In the genomic region with DNA sequence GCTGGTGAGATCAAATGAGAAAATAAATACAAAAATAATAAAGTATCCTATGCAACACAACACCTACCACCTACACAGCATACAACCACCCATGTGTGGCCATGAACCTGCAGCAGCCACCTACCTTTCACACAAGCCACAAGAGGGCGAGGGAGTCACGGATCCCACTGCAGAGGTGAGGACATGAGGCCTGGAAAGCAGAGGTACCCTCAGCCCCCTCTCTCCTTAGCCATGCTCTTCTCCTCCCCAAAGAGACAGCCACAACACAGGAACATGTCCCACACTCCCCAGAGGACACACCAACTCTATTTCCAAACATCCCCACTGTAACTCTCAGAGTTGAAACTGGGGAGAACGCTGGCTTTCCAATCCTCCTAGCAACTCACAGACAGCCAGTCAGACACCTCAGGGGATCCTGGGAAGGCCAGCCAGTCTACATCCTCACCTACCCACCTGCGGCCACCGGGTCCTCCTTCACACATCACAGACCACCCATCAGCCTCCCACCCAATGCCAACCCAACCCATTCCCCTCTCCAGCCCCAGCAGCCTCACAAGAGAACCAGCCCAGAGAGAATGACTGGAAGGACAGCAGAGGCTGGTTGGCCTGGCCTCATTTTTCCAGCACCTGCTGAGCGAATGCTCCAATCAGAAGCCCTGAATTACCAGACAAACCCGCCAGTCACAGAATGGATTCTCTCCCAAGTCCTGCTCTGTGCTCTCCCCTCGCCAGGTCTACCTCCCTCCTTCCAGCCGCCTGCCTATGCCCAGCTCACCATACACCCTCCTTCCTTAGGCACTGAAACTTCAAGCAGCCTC, we compare ENCODE assay signal across 2 cellular contexts.
TF ChIP-seq lines count a peak whose summit lies in the region.

No MANE protein-coding gene starts in this region.

TF ChIP-seq in HEK293, 187 proteins besides CTCF, POLR2A, EP300 and RAD21:
- TF ChIP-seq, protein P1, sequence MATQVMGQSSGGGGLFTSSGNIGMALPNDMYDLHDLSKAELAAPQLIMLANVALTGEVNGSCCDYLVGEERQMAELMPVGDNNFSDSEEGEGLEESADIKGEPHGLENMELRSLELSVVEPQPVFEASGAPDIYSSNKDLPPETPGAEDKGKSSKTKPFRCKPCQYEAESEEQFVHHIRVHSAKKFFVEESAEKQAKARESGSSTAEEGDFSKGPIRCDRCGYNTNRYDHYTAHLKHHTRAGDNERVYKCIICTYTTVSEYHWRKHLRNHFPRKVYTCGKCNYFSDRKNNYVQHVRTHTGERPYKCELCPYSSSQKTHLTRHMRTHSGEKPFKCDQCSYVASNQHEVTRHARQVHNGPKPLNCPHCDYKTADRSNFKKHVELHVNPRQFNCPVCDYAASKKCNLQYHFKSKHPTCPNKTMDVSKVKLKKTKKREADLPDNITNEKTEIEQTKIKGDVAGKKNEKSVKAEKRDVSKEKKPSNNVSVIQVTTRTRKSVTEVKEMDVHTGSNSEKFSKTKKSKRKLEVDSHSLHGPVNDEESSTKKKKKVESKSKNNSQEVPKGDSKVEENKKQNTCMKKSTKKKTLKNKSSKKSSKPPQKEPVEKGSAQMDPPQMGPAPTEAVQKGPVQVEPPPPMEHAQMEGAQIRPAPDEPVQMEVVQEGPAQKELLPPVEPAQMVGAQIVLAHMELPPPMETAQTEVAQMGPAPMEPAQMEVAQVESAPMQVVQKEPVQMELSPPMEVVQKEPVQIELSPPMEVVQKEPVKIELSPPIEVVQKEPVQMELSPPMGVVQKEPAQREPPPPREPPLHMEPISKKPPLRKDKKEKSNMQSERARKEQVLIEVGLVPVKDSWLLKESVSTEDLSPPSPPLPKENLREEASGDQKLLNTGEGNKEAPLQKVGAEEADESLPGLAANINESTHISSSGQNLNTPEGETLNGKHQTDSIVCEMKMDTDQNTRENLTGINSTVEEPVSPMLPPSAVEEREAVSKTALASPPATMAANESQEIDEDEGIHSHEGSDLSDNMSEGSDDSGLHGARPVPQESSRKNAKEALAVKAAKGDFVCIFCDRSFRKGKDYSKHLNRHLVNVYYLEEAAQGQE (tag by site-specific recombination; IDR thresholded peaks at IDR 0.05), result no peak
- TF ChIP-seq EGR2 (tag by site-specific recombination; IDR thresholded peaks at IDR 0.05; ENCODE audit: low read depth), result peak; percentile 38
- TF ChIP-seq ZFHX2 (tag by site-specific recombination; conservative IDR thresholded peaks at IDR 0.05), result peak; percentile 56
- TF ChIP-seq ZNF426 (tag by site-specific recombination; IDR thresholded peaks at IDR 0.05), result no peak
- TF ChIP-seq ZNF10 (tag by site-specific recombination; IDR thresholded peaks at IDR 0.05), result peak; percentile 37; the same call in 1 of the 2 replicates
- no peak for TF ChIP-seq PRDM1 (tag by site-specific recombination; IDR thresholded peaks at IDR 0.05)
- peak; percentile 54; the same call in 1 of the 2 replicates for TF ChIP-seq ZNF449 (tag by site-specific recombination; IDR thresholded peaks at IDR 0.05)
- TF ChIP-seq ZNF114 (tag by site-specific recombination; IDR thresholded peaks at IDR 0.05), result no peak
TF ChIP-seq in HEK293: peak in this region for 4.

TF ChIP-seq in liver, 16 proteins besides CTCF, POLR2A, EP300 and RAD21 (continued from another document):
- TF ChIP-seq, protein P1 (IDR thresholded peaks at IDR 0.05), result no peak
- TF ChIP-seq NR2F2 (IDR thresholded peaks at IDR 0.05) (no peak), ZBTB33 (IDR thresholded peaks at IDR 0.05) (no peak), JUND (IDR thresholded peaks at IDR 0.05) (no peak), HNF4A (conservative IDR thresholded peaks at IDR 0.05) (no peak), SP1 (IDR thresholded peaks at IDR 0.05) (no peak)
- TF ChIP-seq, protein P2, sequence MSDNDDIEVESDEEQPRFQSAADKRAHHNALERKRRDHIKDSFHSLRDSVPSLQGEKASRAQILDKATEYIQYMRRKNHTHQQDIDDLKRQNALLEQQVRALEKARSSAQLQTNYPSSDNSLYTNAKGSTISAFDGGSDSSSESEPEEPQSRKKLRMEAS (IDR thresholded peaks at IDR 0.05), result no peak
TF ChIP-seq in liver: peak in this region for 0.
